Comparison of ENCODE assay signal across 10 cellular contexts in the genomic region with DNA sequence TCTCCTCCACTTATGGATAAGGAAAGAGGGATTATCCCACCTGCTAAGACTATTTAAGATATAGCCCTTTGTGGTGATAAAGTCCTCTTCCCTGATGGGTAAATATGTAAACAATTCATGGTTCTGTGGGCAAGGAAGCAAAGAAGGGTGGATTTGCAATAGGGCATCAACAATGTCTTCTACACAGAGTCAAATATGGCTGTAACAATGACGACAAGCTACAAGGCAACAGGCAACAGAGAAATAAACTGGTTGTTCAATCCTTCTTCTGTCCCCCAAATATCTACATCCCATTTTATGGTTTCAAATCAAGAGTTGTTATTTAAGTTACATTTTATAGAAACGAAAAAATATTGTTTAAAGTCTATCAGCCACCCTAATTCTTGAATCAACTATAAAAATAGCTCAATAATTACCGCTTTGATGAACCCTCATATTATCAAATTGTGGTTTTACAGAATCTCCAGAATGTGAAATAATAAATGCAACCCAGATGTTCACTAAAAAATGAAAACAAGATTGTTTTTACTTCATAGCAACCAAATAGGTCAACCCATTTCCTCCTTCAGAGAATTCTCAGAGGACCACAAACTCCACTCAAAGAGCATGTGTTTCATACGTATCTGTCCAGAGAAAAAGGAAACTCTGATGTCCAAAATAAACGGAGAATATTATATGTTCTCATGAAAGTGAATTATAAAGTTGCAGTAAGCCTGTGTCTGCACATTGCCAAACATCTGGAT. TPM values are rescaled to one million over a fixed set of nuclear protein-coding genes. Genes with fewer than 3 reads are reported as not detected.
A peak's percentile ranks its signal among the peaks of the same experiment; 100 is the strongest.
DNase-seq lines count a peak whose midpoint lies in the region; ATAC-seq, FAIRE-seq and TF ChIP-seq lines count a peak whose summit lies in the region.
"Had no signal": no experiment of that assay in that cellular context is flagged by ENCODE, and none has a peak within 500 bp of the region (broad histone marks: within the 10 kb centered on the region; RNA-seq: fewer than 3 reads in every experiment).

No MANE protein-coding gene starts in this region.

- no peak for TF ChIP-seq POLR2A in testis (IDR thresholded peaks at IDR 0.05)

- H4K20me1 ChIP-seq in BLaER1, result peaks cover 19% of the 10 kb centered on the region
- H4K20me1 ChIP-seq in KMS-11 (ENCODE audit: insufficient read depth), result no peaks in the 10 kb centered on the region

- peaks cover 94% of the 10 kb centered on the region for H3K4me1 ChIP-seq in BLaER1
- peaks cover 20% of the 10 kb centered on the region for H3K4me1 ChIP-seq in KMS-11 (ENCODE audit: low read depth, poor library complexity, severe bottlenecking)
- peaks cover 8 to 14% (median 9%) of the 10 kb centered on the region in 3 donors for H3K4me1 ChIP-seq in pancreas
- peaks cover 22% of the 10 kb centered on the region for H3K4me1 ChIP-seq in testis
- no peaks in the 10 kb centered on the region for H3K4me1 ChIP-seq in endodermal cell (ENCODE audit: control insufficient read depth, insufficient read depth, low read length)

- H3K9me3 Mint-ChIP-seq in endodermal cell, result no peaks in the 10 kb centered on the region
- H3K9me3 Mint-ChIP-seq: activated T-helper 1 cell treated with anti-CD3 and anti-CD28 coated beads, Interleukin-12 subunit alpha, Interleukin-12 subunit beta, Interleukin-2, Interleukin-4 antibody, amounts not matched to agents 30 ng/mL and 10 ng/mL and 1 ng/mL, durations not matched to agents 14 hours and 24 hours and 36 hours had no signal

- intact Hi-C loops in pancreas (cut with DNase I) (no loop called here), testis (cut with DNase I; ENCODE audit: low total_unique reads) (no loop called here)

- H3K27me3 ChIP-seq in BLaER1 (no peaks in the 10 kb centered on the region), KMS-11 (ENCODE audit: insufficient read depth, low read depth) (no peaks in the 10 kb centered on the region), pancreas (no peaks in the 10 kb centered on the region), testis (no peaks in the 10 kb centered on the region), endodermal cell (ENCODE audit: control insufficient read depth, insufficient read depth, low read length, poor library complexity, severe bottlenecking) (peaks cover 97% of the 10 kb centered on the region)

- DNase-seq in pancreas, result no peak
- DNase-seq in testis, result no peak
- DNase-seq in endodermal cell, result no peak
- DNase-seq: DMS 273 treated with DMSO at 0.1 percent for 48 hours had no signal

- H3K4me3 Mint-ChIP-seq in endodermal cell, result no peak overlapping the region
- H3K4me3 Mint-ChIP-seq: activated T-helper 1 cell treated with anti-CD3 and anti-CD28 coated beads, Interleukin-12 subunit alpha, Interleukin-12 subunit beta, Interleukin-2, Interleukin-4 antibody, amounts not matched to agents 30 ng/mL and 10 ng/mL and 1 ng/mL, durations not matched to agents 14 hours and 24 hours and 36 hours had no signal

- H3K36me3 ChIP-seq in BLaER1, result no peaks in the 10 kb centered on the region
- no peaks in the 10 kb centered on the region for H3K36me3 ChIP-seq in KMS-11 (ENCODE audit: insufficient read depth)
- no peaks in the 10 kb centered on the region for H3K36me3 ChIP-seq in pancreas
- H3K36me3 ChIP-seq in testis (ENCODE audit: low read depth, missing control alignments), result no peaks in the 10 kb centered on the region
- H3K36me3 ChIP-seq in endodermal cell (ENCODE audit: control insufficient read depth, insufficient read depth, low read length), result no peaks in the 10 kb centered on the region

- H3K79me2 ChIP-seq in KMS-11 (ENCODE audit: insufficient read depth, low read depth), result peaks cover 3% of the 10 kb centered on the region; the same call in 1 of the 2 replicates

- TF ChIP-seq CTCF in KMS-11 (conservative IDR thresholded peaks at IDR 0.05; ENCODE audit: low read depth, low read length), result no peak
- TF ChIP-seq CTCF in pancreas (IDR thresholded peaks at IDR 0.05), result no peak
- no peak for TF ChIP-seq CTCF in testis (IDR thresholded peaks at IDR 0.05)
- no peak for TF ChIP-seq CTCF in endodermal cell (conservative IDR thresholded peaks at IDR 0.05)

- peaks cover 23% of the 10 kb centered on the region for H3K4me1 Mint-ChIP-seq in endodermal cell

- peaks cover 95% of the 10 kb centered on the region for H3K27me3 Mint-ChIP-seq in endodermal cell (ENCODE audit: insufficient read depth)

- ATAC-seq in pancreas (peak in 3 of 4 donors; percentile 31 to 55 (median 45)), HG03175 (IDR thresholded peaks at IDR 0.05; ENCODE audit: unreplicated experiment) (no peak), HG03571 (IDR thresholded peaks at IDR 0.05; ENCODE audit: unreplicated experiment) (no peak)

- peak overlapping the region; percentile 42; the same call in 1 of the 2 replicates for H3K9ac ChIP-seq in BLaER1
- H3K9ac ChIP-seq in KMS-11, result no peak overlapping the region
- H3K9ac ChIP-seq in endodermal cell (ENCODE audit: extremely low read depth, low read length, poor library complexity, severe bottlenecking), result no peak overlapping the region

- no peak overlapping the region for H3K27ac Mint-ChIP-seq in endodermal cell
- H3K27ac Mint-ChIP-seq: activated T-helper 1 cell treated with anti-CD3 and anti-CD28 coated beads, Interleukin-12 subunit alpha, Interleukin-12 subunit beta, Interleukin-2, Interleukin-4 antibody, amounts not matched to agents 30 ng/mL and 10 ng/mL and 1 ng/mL, durations not matched to agents 14 hours and 24 hours and 36 hours had no signal

- H3K36me3 Mint-ChIP-seq in endodermal cell (ENCODE audit: low read depth), result no peaks in the 10 kb centered on the region

- H2AFZ ChIP-seq in KMS-11 (ENCODE audit: low read depth), result no peak overlapping the region

- 62 to 69% methylated on average over 5 of the region's 5 CpGs for WGBS in pancreas, 2 donors
- WGBS in testis, 2 donors, result 45 to 49% methylated on average over 5 of the region's 5 CpGs
- WGBS in endodermal cell (ENCODE audit: insufficient coverage in 1 of 2, insufficient read length in 1 of 2), 2 experiments, result 79 to 86% methylated on average over 1 to 5 of the region's 5 CpGs

- no peaks in the 10 kb centered on the region for H3K9me3 ChIP-seq in BLaER1
- no peaks in the 10 kb centered on the region for H3K9me3 ChIP-seq in pancreas
- H3K9me3 ChIP-seq in testis, result no peaks in the 10 kb centered on the region
- no peaks in the 10 kb centered on the region for H3K9me3 ChIP-seq in endodermal cell (ENCODE audit: control insufficient read depth, low read length)

- H3K27ac ChIP-seq in BLaER1 (peak overlapping the region; percentile 64), KMS-11 (no peak overlapping the region), pancreas (no peak overlapping the region), testis (peak overlapping the region in 1 of 2 donors; percentile 59), endodermal cell (ENCODE audit: low read depth, low read length) (no peak overlapping the region)

- H3K4me3 ChIP-seq in BLaER1 (peak overlapping the region; percentile 44), KMS-11 (IDR thresholded peaks at IDR 0.05; ENCODE audit: insufficient read depth, low read depth, low read length) (no peak overlapping the region), pancreas (no peak overlapping the region), testis (no peak overlapping the region), endodermal cell (ENCODE audit: low read length) (no peak overlapping the region)

- peak overlapping the region; percentile 82 for H3K4me2 ChIP-seq in BLaER1
- H3K4me2 ChIP-seq in KMS-11, result peak overlapping the region; percentile 20; the same call in 1 of the 2 replicates

- FAIRE-seq in endometrium (lab: Jason Lieb, UNC), result peak; percentile 99
- FAIRE-seq in pancreas (lab: Jason Lieb, UNC), result peak; percentile 32

RNA-seq across cellular contexts. Expression of a gene that starts 13.8 kb away (rescaled TPM):
- total RNA-seq in pancreas (10 to 100 TPM in 1 of 6 donors, 1 to 10 TPM in 5; 3.4 to 12.5 (median 4.5) TPM), testis (10 to 100 TPM; 65.5 to 82.2 TPM), endodermal cell (10 to 100 TPM; 10.6 to 10.8 TPM)
- polyA plus RNA-seq in pancreas (1 to 10 TPM; 4.0 to 5.4 TPM), testis (ENCODE audit: insufficient read depth, low read depth, low replicate concordance) (49.3 TPM)
- 17.0 TPM for polyA plus RNA-seq in endodermal cell (2013, experiment 1 of 2)
- 16.5 TPM for polyA plus RNA-seq in endodermal cell (2013, experiment 2 of 2)

Comparison
In these comparisons a context has a peak if more than half of its experiments do, and no peak if none do; other contexts are left out.
1. ATAC-seq: peak in pancreas (3 of 4); none in HG03175 (single experiment) and HG03571 (single experiment).
2. RNA of a gene that starts 13.8 kb away (total RNA-seq): 65.5 to 82.2 TPM in testis; 10.6 to 10.8 TPM in endodermal cell and 3.4 to 12.5 TPM in pancreas; every median in the first group is over 4 times any median in the second.